In the genomic region with DNA sequence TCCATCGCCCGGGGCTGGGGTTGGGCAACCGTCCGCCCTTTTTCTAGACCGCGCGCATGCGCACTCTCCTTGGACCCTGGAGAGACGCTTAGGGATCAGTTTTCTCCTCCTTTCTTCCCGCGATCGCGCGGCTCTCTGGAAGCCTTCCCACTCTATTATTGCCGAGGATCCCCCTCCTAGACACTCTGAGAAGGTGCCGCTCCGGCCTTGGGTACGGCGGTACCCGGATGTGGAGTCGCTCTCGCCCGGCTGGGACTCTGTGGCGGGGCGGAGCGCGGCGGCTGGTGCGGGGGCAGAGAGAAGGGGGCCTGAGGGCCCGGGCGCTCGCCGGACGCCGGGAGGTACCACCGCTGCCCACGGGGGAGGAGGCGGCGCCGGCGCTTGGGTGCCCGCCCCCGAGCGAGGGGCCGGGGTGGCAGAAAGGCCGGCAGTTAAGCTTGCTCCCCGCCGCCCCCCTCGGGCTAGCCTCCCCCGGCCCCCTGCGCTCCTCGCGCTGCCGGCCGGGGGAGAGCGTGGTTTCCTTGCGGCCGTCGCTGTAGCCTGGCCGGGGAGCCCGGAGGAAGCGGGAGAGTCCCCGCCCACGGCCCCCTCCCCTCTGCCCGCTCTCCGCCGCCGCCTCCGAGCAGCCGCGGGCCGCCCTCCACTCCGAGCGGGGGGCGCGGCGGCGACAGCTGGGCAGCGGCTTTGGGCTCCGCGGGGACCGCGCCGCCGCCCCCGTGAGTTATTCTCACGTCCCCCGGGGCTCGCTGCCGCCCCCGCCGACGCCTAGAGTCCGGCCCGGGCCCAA, we compare ENCODE assay signal across 8 cellular contexts. TPM values are rescaled to one million over a fixed set of nuclear protein-coding genes. Genes with fewer than 3 reads are reported as not detected.
DNase-seq lines count a peak whose midpoint lies in the region; ATAC-seq and TF ChIP-seq lines count a peak whose summit lies in the region.

Gene MIB1, plus strand, starts transcription at position 69 of the 787 bp plus-strand sequence. CDS start 792 bp downstream, outside the sequence.

- H3K27ac ChIP-seq in 22Rv1, result peak within 1 kb of the TSS; percentile 92

- TF ChIP-seq CTCF in 22Rv1 (IDR thresholded peaks at IDR 0.05) (no peak; the same call in 1 of the 2 replicates), WI38 (IDR thresholded peaks at IDR 0.05; ENCODE audit: low read depth, low read length) (no peak)

- DNase-seq in NCI-H187 treated with DMSO at 0.1 percent for 48 hours (lab: John Stamatoyannopoulos, UW) (peak; percentile 77), cortex of kidney (lab: John Stamatoyannopoulos, UW) (peak; percentile 24), left lobe of liver (ENCODE audit: low spot score) (no peak)
- peak in 2 of 3 experiments; percentile 44 to 98 for DNase-seq in stimulated activated CD4-positive, alpha-beta T cell treated with anti-CD3 and anti-CD28 coated beads, TNF-alpha, amount 100 ng/mL, for 24 hours (ENCODE audit: low read depth in 3 of 3)

- H3K4me3 ChIP-seq in WI38 (ENCODE audit: low read depth, low read length), result peak within 1 kb of the TSS; percentile 87

- ATAC-seq in GM18499 (IDR thresholded peaks at IDR 0.05; ENCODE audit: insufficient read depth, unreplicated experiment), result peak; percentile 31
- peak; percentile 49 for ATAC-seq in HG02870 (IDR thresholded peaks at IDR 0.05; ENCODE audit: unreplicated experiment)
- ATAC-seq in left lobe of liver, result peak; percentile 80

RNA-seq across cellular contexts. Expression of gene MIB1, which starts in this region (rescaled TPM):
- 16.4 TPM for total RNA-seq in left lobe of liver
